Comparison of ENCODE assay signal across 17 cellular contexts in genomic region chr11:3217751-3218482, GRCh38. TPM values are rescaled to one million over a fixed set of nuclear protein-coding genes. Genes with fewer than 3 reads are reported as not detected.
DNase-seq lines count a peak whose midpoint lies in the region; ATAC-seq, FAIRE-seq and TF ChIP-seq lines count a peak whose summit lies in the region.
"Had no signal": no experiment of that assay in that cellular context is flagged by ENCODE, and none has a peak within 500 bp of the region (broad histone marks: within the 10 kb centered on the region; RNA-seq: fewer than 3 reads in every experiment).

No MANE protein-coding gene starts in this region.

- no peak overlapping the region for H3K9ac ChIP-seq in H1 (replicated peaks in 1 of 4; ENCODE audit: extremely low read depth in 1 of 4, low read depth in 3 of 4, low read length in 3 of 4)
- H3K9ac ChIP-seq: GM23248 had no signal

- H3K9me3 ChIP-seq in BE2C (no peaks in the 10 kb centered on the region), H1 (ENCODE audit: insufficient read depth in 2 of 2, low read depth in 1 of 2, low read length in 1 of 2) (no peaks in the 10 kb centered on the region), osteoblast (ENCODE audit: low read depth, low read length) (no peaks in the 10 kb centered on the region)
- H3K9me3 ChIP-seq: SJCRH30, thoracic aorta had no signal

- no peak overlapping the region for H2AFZ ChIP-seq in H1 (ENCODE audit: low read length)
- H2AFZ ChIP-seq in osteoblast (ENCODE audit: low read length) = no peak overlapping the region

- no peak overlapping the region for H3K23ac ChIP-seq in H1 (ENCODE audit: insufficient read length)

- 93% methylated on average over 41 of the region's 49 CpGs; no CpG with 5 or more reads in 1 of the 2 experiments for WGBS in H1 (ENCODE audit: extremely low coverage in 1 of 2, insufficient coverage in 1 of 2, insufficient read length in 1 of 2, insufficient replicate concordance in 2 of 2, low coverage in 1 of 2, low lambda C conversion rate in 2 of 2, missing lambda C conversion rate in 1 of 2), 2 experiments

- peak overlapping the region; percentile 60; the same call in 1 of the 2 replicates for H2BK5ac ChIP-seq in H1 (ENCODE audit: low read depth, low read length)

- ATAC-seq in GM19455 (IDR thresholded peaks at IDR 0.05; ENCODE audit: unreplicated experiment) (no peak), GM21423 (IDR thresholded peaks at IDR 0.05; ENCODE audit: unreplicated experiment) (no peak), GM21526 (IDR thresholded peaks at IDR 0.05; ENCODE audit: low FRiP score, unreplicated experiment) (no peak)

- TF ChIP-seq RAD21 in H1 (IDR thresholded peaks at IDR 0.05 in 1 of 2, conservative IDR thresholded peaks at IDR 0.05 in 1 of 2; ENCODE audit: low read depth in 2 of 2, low read length in 2 of 2) = no peak

- H2BK12ac ChIP-seq in H1 (ENCODE audit: low read depth, low read length) = peak overlapping the region; percentile 27; the same call in 1 of the 2 replicates

- no peak overlapping the region for H3K56ac ChIP-seq in H1 (replicated peaks; ENCODE audit: insufficient read length, low read depth, low read length)

- H3K4me2 ChIP-seq in H1 (ENCODE audit: insufficient read depth in 1 of 2, low read depth in 2 of 2, low read length in 2 of 2) (no peak overlapping the region), osteoblast (ENCODE audit: insufficient read depth, low read length) (no peak overlapping the region)

- DNase-seq in BE2C (peak; percentile 1), GM12892 (ENCODE audit: insufficient read length) (peak; percentile 11), H1 (ENCODE audit: low read depth in 1 of 2, low spot score in 2 of 2) (peak in 1 of 2 experiments; percentile 49), osteoblast (ENCODE audit: insufficient read length, low spot score, missing footprints) (peak; percentile 76)
- no peak for DNase-seq in stimulated activated CD4-positive, alpha-beta T cell treated with anti-CD3 and anti-CD28 coated beads, Interleukin-4, amount 100 ng/mL, for 24 hours
- DNase-seq: kidney glomerular epithelial cell, NCI-H1436 treated with DMSO at 0.1 percent for 48 hours had no signal

- no peaks in the 10 kb centered on the region for H3K79me2 ChIP-seq in H1 (ENCODE audit: control insufficient read depth in 1 of 2, insufficient read depth in 2 of 2, low read length in 2 of 2)
- H3K79me2 ChIP-seq in osteoblast (ENCODE audit: insufficient read depth, low read length) = no peaks in the 10 kb centered on the region

- H3K4ac ChIP-seq in H1 (replicated peaks; ENCODE audit: insufficient read length, low read depth, low read length) = no peak overlapping the region

- H3K4me1 ChIP-seq in BE2C = no peaks in the 10 kb centered on the region
- peaks cover 0 to 12% (median 4%) of the 10 kb centered on the region in 4 experiments; a peak in 3 of 7 replicates for H3K4me1 ChIP-seq in H1 (replicated peaks in 1 of 4; ENCODE audit: control insufficient read depth in 3 of 4, insufficient read depth in 4 of 4, low read length in 3 of 4)
- H3K4me1 ChIP-seq in osteoblast (ENCODE audit: insufficient read depth, low read length) = no peaks in the 10 kb centered on the region
- H3K4me1 ChIP-seq: SJCRH30 had no signal

- TF ChIP-seq POLR2A in GM12892 (IDR thresholded peaks at IDR 0.05; ENCODE audit: low read depth, low read length) = no peak
- no peak for TF ChIP-seq POLR2A in H1 (IDR thresholded peaks at IDR 0.05; ENCODE audit: control extremely low read depth in 1 of 2, low read depth in 2 of 2, low read length in 2 of 2)

- H4K20me1 ChIP-seq in H1 (replicated peaks in 1 of 2; ENCODE audit: control insufficient read depth in 1 of 2, insufficient read depth in 2 of 2, low read length in 2 of 2) (no peaks in the 10 kb centered on the region), osteoblast (ENCODE audit: insufficient read depth, low read length) (no peaks in the 10 kb centered on the region)

- peaks cover 2% of the 10 kb centered on the region; the same call in 1 of the 2 replicates for H3K23me2 ChIP-seq in H1 (ENCODE audit: low read depth, low read length)

- H3K79me1 ChIP-seq in H1 (ENCODE audit: low read depth, low read length) = no peaks in the 10 kb centered on the region

- H2AK5ac ChIP-seq in H1 (ENCODE audit: low read depth, low read length) = peak overlapping the region; percentile 10; the same call in 1 of the 2 replicates

- no peak for FAIRE-seq in GM12892 (lab: Jason Lieb, UNC)
- FAIRE-seq in H1 (lab: Jason Lieb, UNC) = no peak

- H3K18ac ChIP-seq in H1 (ENCODE audit: extremely low read depth, low read length) = no peak overlapping the region

- H3K36me3 ChIP-seq in BE2C (no peaks in the 10 kb centered on the region), H1 (ENCODE audit: control insufficient read depth in 2 of 4, insufficient read depth in 4 of 4, low read length in 3 of 4) (no peaks in the 10 kb centered on the region), osteoblast (ENCODE audit: insufficient read depth, low read length) (no peaks in the 10 kb centered on the region)
- H3K36me3 ChIP-seq: SJCRH30, thoracic aorta had no signal

- no peak overlapping the region for H2BK120ac ChIP-seq in H1 (replicated peaks; ENCODE audit: low read depth, low read length)

- TF ChIP-seq CTCF in BE2C (IDR thresholded peaks at IDR 0.05; ENCODE audit: low read depth, low read length) = no peak
- no peak for TF ChIP-seq CTCF in H1 (IDR thresholded peaks at IDR 0.05; ENCODE audit: control extremely low read depth in 1 of 3, insufficient read depth in 1 of 3, low read depth in 1 of 3, low read length in 3 of 3)
- no peak for TF ChIP-seq CTCF in osteoblast (IDR thresholded peaks at IDR 0.05; ENCODE audit: extremely low read depth, low read depth, low read length)

- no peaks in the 10 kb centered on the region for H3K27me3 ChIP-seq in BE2C
- no peaks in the 10 kb centered on the region for H3K27me3 ChIP-seq in H1 (replicated peaks in 1 of 4; ENCODE audit: control insufficient read depth in 3 of 4, extremely low read depth in 1 of 4, insufficient read depth in 3 of 4, low read length in 3 of 4)
- peaks cover 18% of the 10 kb centered on the region for H3K27me3 ChIP-seq in osteoblast (ENCODE audit: insufficient read depth, low read length)

- no peak for TF ChIP-seq EP300 in H1 (IDR thresholded peaks at IDR 0.05; ENCODE audit: borderline replicate concordance in 1 of 2, low read depth in 2 of 2, low read length in 2 of 2)

- peak overlapping the region; percentile 92; the same call in 1 of the 2 replicates for H2BK15ac ChIP-seq in H1 (ENCODE audit: low read length)

- no peak overlapping the region for H4K5ac ChIP-seq in H1 (ENCODE audit: insufficient read length, low read depth, low read length)

- H3K27ac ChIP-seq in H1 (ENCODE audit: low read depth, low read length) (no peak overlapping the region), osteoblast (ENCODE audit: low read depth, low read length) (no peak overlapping the region)
- H3K27ac ChIP-seq: GM23248, SJCRH30, thoracic aorta had no signal

- peak overlapping the region; percentile 32; the same call in 1 of the 2 replicates for H2BK20ac ChIP-seq in H1 (ENCODE audit: low read length)

- H3K14ac ChIP-seq in H1 (ENCODE audit: insufficient read length) = no peak overlapping the region

- H4K91ac ChIP-seq in H1 (replicated peaks; ENCODE audit: insufficient read length, low read length) = peak overlapping the region; percentile 76

- H4K8ac ChIP-seq in H1 (ENCODE audit: extremely low read depth, insufficient read depth, low read length) = 0 out of 2 replicates have a peak overlapping the region, but pooled peaks have one; percentile 32

- no peak overlapping the region for H3K4me3 ChIP-seq in BE2C (ENCODE audit: low read depth, low read length)
- H3K4me3 ChIP-seq in H1 (ENCODE audit: extremely low read depth in 1 of 4, insufficient read depth in 2 of 4, low read depth in 3 of 4, low read length in 4 of 4) = no peak overlapping the region
- H3K4me3 ChIP-seq in osteoblast (ENCODE audit: insufficient read depth, low read length) = no peak overlapping the region
- H3K4me3 ChIP-seq: SJCRH30 had no signal

- POLR2A ChIA-PET in H1 (lab: Charles Lee; ENCODE audit: partially characterized antibody) = no interaction called here

- CTCF ChIA-PET in H1 (lab: Charles Lee; ENCODE audit: partially characterized antibody) = interaction anchor here (0.6 to 5.7 kb wide), 31 partner anchors 10 to 180 kb away, joined by 3 to 99 read pairs (median 4); no protein-coding TSS in a partner anchor

RNA-seq across cellular contexts. Expression of gene MRGPRG, which starts 0.7 kb away (rescaled TPM):
- polyA plus RNA-seq in BE2C (2012; ENCODE audit: insufficient read depth, insufficient read length, low read depth) = not detected
- not detected for polyA plus RNA-seq in GM12892 (2012; ENCODE audit: missing spikeins)
- not detected in 2 replicates for total RNA-seq in H1 (2021; fragmentation: NEBNext Ultra II Directional; extraction: Animal tissue kit (Norgen Biotek cat#: 25700))
- not detected in 2 replicates for polyA plus RNA-seq in H1 (2011; rRNA removed)
- not detected for polyA plus RNA-seq in H1 (2011; cell fraction: cytosol; rRNA removed)
- not detected for polyA plus RNA-seq in H1 (2011; cell fraction: nucleus; rRNA removed)
- not detected in 4 replicates for polyA plus RNA-seq in H1 (2012, experiment 1 of 2)
- not detected for polyA plus RNA-seq in H1 (2012, experiment 2 of 2)
- not detected for polyA plus RNA-seq in H1 (2013, experiment 1 of 2)
- polyA plus RNA-seq in H1 (2013, experiment 2 of 2) = not detected
- not detected in 2 replicates for polyA minus RNA-seq in H1 (2011; rRNA and poly(A)+ RNA removed)
- polyA minus RNA-seq in H1 (2011; cell fraction: cytosol; rRNA and poly(A)+ RNA removed) = not detected
- not detected for polyA minus RNA-seq in H1 (2011; cell fraction: nucleus; rRNA and poly(A)+ RNA removed)
- not detected in 2 replicates for total RNA-seq in osteoblast
- total RNA-seq: GM23248; OCI-LY7; renal cortical epithelial cell; SJCRH30; T-helper 2 cell treated with Interferon-gamma antibody and Interleukin-4, amounts not matched to agents 100 ng/mL and 5 ng/mL, for 36 hours; thoracic aorta had no signal
- polyA plus RNA-seq: GM23248, neural cell had no signal

RNA-seq across cellular contexts. Expression of gene MRGPRE, which starts 14.3 kb away (rescaled TPM):
- polyA plus RNA-seq in BE2C (2012; ENCODE audit: insufficient read depth, insufficient read length, low read depth) = 1.0 TPM
- not detected for polyA plus RNA-seq in GM12892 (2012; ENCODE audit: missing spikeins)
- total RNA-seq in H1 (2021; fragmentation: NEBNext Ultra II Directional; extraction: Animal tissue kit (Norgen Biotek cat#: 25700)) = not detected in 2 replicates
- polyA plus RNA-seq in H1 (2011; rRNA removed) = not detected in 2 replicates
- not detected for polyA plus RNA-seq in H1 (2011; cell fraction: cytosol; rRNA removed)
- not detected for polyA plus RNA-seq in H1 (2011; cell fraction: nucleus; rRNA removed)
- polyA plus RNA-seq in H1 (2012, experiment 1 of 2) = not detected in 4 replicates
- not detected for polyA plus RNA-seq in H1 (2012, experiment 2 of 2)
- polyA plus RNA-seq in H1 (2013, experiment 1 of 2) = 0.04 TPM
- polyA plus RNA-seq in H1 (2013, experiment 2 of 2) = not detected
- polyA minus RNA-seq in H1 (2011; rRNA and poly(A)+ RNA removed) = not detected in 2 replicates
- polyA minus RNA-seq in H1 (2011; cell fraction: cytosol; rRNA and poly(A)+ RNA removed) = not detected
- not detected for polyA minus RNA-seq in H1 (2011; cell fraction: nucleus; rRNA and poly(A)+ RNA removed)
- total RNA-seq in osteoblast = under 0.01 TPM in 1 of 2 replicates, not detected in the other
- total RNA-seq: GM23248; OCI-LY7; renal cortical epithelial cell; SJCRH30; T-helper 2 cell treated with Interferon-gamma antibody and Interleukin-4, amounts not matched to agents 100 ng/mL and 5 ng/mL, for 36 hours; thoracic aorta had no signal
- polyA plus RNA-seq: GM23248 had no signal

RNA-seq across cellular contexts. Expression of gene OSBPL5, which starts 52.8 kb away (rescaled TPM):
- 6.4 TPM for polyA plus RNA-seq in BE2C (2012; ENCODE audit: insufficient read depth, insufficient read length, low read depth)
- polyA plus RNA-seq in GM12892 (2012; ENCODE audit: missing spikeins) = not detected
- total RNA-seq in H1 (2021; fragmentation: NEBNext Ultra II Directional; extraction: Animal tissue kit (Norgen Biotek cat#: 25700)) = 7.9 and 9.9 TPM in 2 replicates
- polyA plus RNA-seq in H1 (2011; rRNA removed) = 3.4 and 6.0 TPM in 2 replicates
- polyA plus RNA-seq in H1 (2011; cell fraction: cytosol; rRNA removed) = 5.8 TPM
- polyA plus RNA-seq in H1 (2011; cell fraction: nucleus; rRNA removed) = 19.5 TPM
- polyA plus RNA-seq in H1 (2012, experiment 1 of 2) = 3.8 to 7.3 TPM (median 6.6 TPM) in 4 replicates
- polyA plus RNA-seq in H1 (2012, experiment 2 of 2) = 4.9 TPM
- polyA plus RNA-seq in H1 (2013, experiment 1 of 2) = 3.3 TPM
- polyA plus RNA-seq in H1 (2013, experiment 2 of 2) = 2.9 TPM
- 4.3 and 5.5 TPM in 2 replicates for polyA minus RNA-seq in H1 (2011; rRNA and poly(A)+ RNA removed)
- polyA minus RNA-seq in H1 (2011; cell fraction: cytosol; rRNA and poly(A)+ RNA removed) = 9.7 TPM
- polyA minus RNA-seq in H1 (2011; cell fraction: nucleus; rRNA and poly(A)+ RNA removed) = 13.0 TPM
- total RNA-seq in osteoblast = 46.0 and 49.9 TPM in 2 replicates
